In the genomic region with DNA sequence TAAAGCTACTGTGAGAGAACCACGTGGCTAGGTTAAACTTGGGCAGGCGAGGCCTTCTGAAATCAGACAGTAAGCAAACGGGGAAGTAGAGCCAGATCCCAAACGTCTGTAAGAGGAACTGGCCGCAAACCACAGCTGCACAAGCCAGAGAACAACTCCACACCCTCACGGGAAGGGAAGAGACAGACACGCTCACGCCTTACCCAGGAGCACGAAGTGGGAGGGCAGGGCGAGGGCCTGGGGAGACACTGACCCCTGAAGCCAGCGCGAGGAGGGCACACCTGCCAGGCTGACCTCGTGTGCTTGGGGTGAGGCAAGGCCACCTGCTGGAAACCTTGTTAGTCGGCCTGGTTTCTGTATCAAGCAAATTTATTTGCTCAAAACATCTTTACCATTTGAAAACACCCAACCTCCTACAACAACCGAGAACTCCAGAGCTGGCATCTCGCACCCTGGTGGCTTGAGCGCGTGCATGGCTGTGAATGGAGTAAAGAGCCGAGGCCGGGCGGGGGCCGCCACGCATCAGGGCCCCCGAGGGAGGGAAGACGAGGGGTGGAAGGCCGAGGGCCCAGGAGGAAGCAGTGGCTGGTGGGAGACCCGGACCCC, we compare ENCODE assay signal across 1 cellular context.
A peak's percentile ranks its signal among the peaks of the same experiment; 100 is the strongest.
TF ChIP-seq lines count a peak whose summit lies in the region.

No MANE protein-coding gene starts in this region.

TF ChIP-seq in H1, 55 proteins besides CTCF, POLR2A, EP300 and RAD21:
- TF ChIP-seq EZH2 (IDR thresholded peaks at IDR 0.05; ENCODE audit: low read depth, low read length, severe bottlenecking) (no peak), POLR2AphosphoS5 (IDR thresholded peaks at IDR 0.05; ENCODE audit: low read depth, low read length) (peak; percentile 71; the same call in 1 of the 2 replicates), RNF2 (IDR thresholded peaks at IDR 0.05; ENCODE audit: borderline replicate concordance, low read depth, low read length, missing control alignments, poor library complexity, severe bottlenecking) (no peak)
